Comparison of ENCODE assay signal across 11 cellular contexts in genomic region chr5:126947146-126948010, GRCh38.
DNase-seq lines count a peak whose midpoint lies in the region; ATAC-seq and TF ChIP-seq lines count a peak whose summit lies in the region.
"Had no signal": no experiment of that assay in that cellular context is flagged by ENCODE, and none has a peak within 500 bp of the region (broad histone marks: within the 10 kb centered on the region; RNA-seq: fewer than 3 reads in every experiment).

No MANE protein-coding gene starts in this region.

- ATAC-seq in natural killer cell: peak; percentile 44 to 71 (median 58)
- ATAC-seq in natural killer cell treated with Interleukin-12 subunit alpha and Interleukin-12 subunit beta and Interleukin-15 and Interleukin-18, amount 100 ng/mL, for 72 hours: no peak
- ATAC-seq in GM21825 (IDR thresholded peaks at IDR 0.05; ENCODE audit: unreplicated experiment): peak; percentile 97
- ATAC-seq in HG03457 (IDR thresholded peaks at IDR 0.05; ENCODE audit: unreplicated experiment): peak; percentile 86
- ATAC-seq in stimulated activated memory B cell treated with anti-CD40 and anti-IgM and Interleukin-4, amounts not matched to agents 10 μg/mL and 1 μg/mL and 100 μg/mL, for 72 hours: peak; percentile 61
- ATAC-seq: HCT116 had no signal

- intact Hi-C loops in natural killer cell (cut with micrococcal nuclease): no loop called here

- H3K27ac Mint-ChIP-seq in natural killer cell (no peak overlapping the region), osteocyte (ENCODE audit: unreplicated experiment) (no peak overlapping the region)
- H3K27ac Mint-ChIP-seq in natural killer cell treated with Interleukin-12 subunit alpha and Interleukin-12 subunit beta and Interleukin-15 and Interleukin-18, amount 100 ng/mL, for 72 hours: no peak overlapping the region
- no peak overlapping the region for H3K27ac Mint-ChIP-seq in stimulated activated memory B cell treated with anti-CD40 and anti-IgM and Interleukin-4, amounts not matched to agents 10 μg/mL and 1 μg/mL and 100 μg/mL, for 72 hours

- H3K27me3 Mint-ChIP-seq in natural killer cell (ENCODE audit: low read depth in 2 of 2): no peaks in the 10 kb centered on the region
- H3K27me3 Mint-ChIP-seq in natural killer cell treated with Interleukin-12 subunit alpha and Interleukin-12 subunit beta and Interleukin-15 and Interleukin-18, amount 100 ng/mL, for 72 hours: no peaks in the 10 kb centered on the region
- no peaks in the 10 kb centered on the region for H3K27me3 Mint-ChIP-seq in stimulated activated memory B cell treated with anti-CD40 and anti-IgM and Interleukin-4, amounts not matched to agents 10 μg/mL and 1 μg/mL and 100 μg/mL, for 72 hours
- no peaks in the 10 kb centered on the region for H3K27me3 Mint-ChIP-seq in osteocyte (ENCODE audit: unreplicated experiment)

- H3K36me3 Mint-ChIP-seq in natural killer cell (no peaks in the 10 kb centered on the region), osteocyte (ENCODE audit: unreplicated experiment) (peaks cover 6% of the 10 kb centered on the region)
- no peaks in the 10 kb centered on the region for H3K36me3 Mint-ChIP-seq in natural killer cell treated with Interleukin-12 subunit alpha and Interleukin-12 subunit beta and Interleukin-15 and Interleukin-18, amount 100 ng/mL, for 72 hours
- H3K36me3 Mint-ChIP-seq in stimulated activated memory B cell treated with anti-CD40 and anti-IgM and Interleukin-4, amounts not matched to agents 10 μg/mL and 1 μg/mL and 100 μg/mL, for 72 hours: peaks cover 18% of the 10 kb centered on the region

- no peaks in the 10 kb centered on the region for H3K9me3 Mint-ChIP-seq in natural killer cell
- H3K9me3 Mint-ChIP-seq in natural killer cell treated with Interleukin-12 subunit alpha and Interleukin-12 subunit beta and Interleukin-15 and Interleukin-18, amount 100 ng/mL, for 72 hours: no peaks in the 10 kb centered on the region
- H3K9me3 Mint-ChIP-seq in stimulated activated memory B cell treated with anti-CD40 and anti-IgM and Interleukin-4, amounts not matched to agents 10 μg/mL and 1 μg/mL and 100 μg/mL, for 72 hours: no peaks in the 10 kb centered on the region
- no peaks in the 10 kb centered on the region for H3K9me3 Mint-ChIP-seq in osteocyte (ENCODE audit: unreplicated experiment)

- H3K4me3 Mint-ChIP-seq in natural killer cell: no peak overlapping the region
- no peak overlapping the region for H3K4me3 Mint-ChIP-seq in natural killer cell treated with Interleukin-12 subunit alpha and Interleukin-12 subunit beta and Interleukin-15 and Interleukin-18, amount 100 ng/mL, for 72 hours
- no peak overlapping the region for H3K4me3 Mint-ChIP-seq in stimulated activated memory B cell treated with anti-CD40 and anti-IgM and Interleukin-4, amounts not matched to agents 10 μg/mL and 1 μg/mL and 100 μg/mL, for 72 hours
- H3K4me3 Mint-ChIP-seq in osteocyte (ENCODE audit: unreplicated experiment): no peak overlapping the region

- TF ChIP-seq CTCF in natural killer cell (IDR thresholded peaks at IDR 0.05): no peak
- TF ChIP-seq CTCF in osteocyte (IDR thresholded peaks at IDR 0.05): no peak

- H3K4me1 Mint-ChIP-seq in natural killer cell (no peaks in the 10 kb centered on the region), osteocyte (ENCODE audit: unreplicated experiment) (peaks cover 8% of the 10 kb centered on the region)
- peaks cover 0 to 22% of the 10 kb centered on the region in 2 donors for H3K4me1 Mint-ChIP-seq in natural killer cell treated with Interleukin-12 subunit alpha and Interleukin-12 subunit beta and Interleukin-15 and Interleukin-18, amount 100 ng/mL, for 72 hours (ENCODE audit: low read depth in 2 of 2)
- peaks cover 20% of the 10 kb centered on the region for H3K4me1 Mint-ChIP-seq in stimulated activated memory B cell treated with anti-CD40 and anti-IgM and Interleukin-4, amounts not matched to agents 10 μg/mL and 1 μg/mL and 100 μg/mL, for 72 hours

- DNase-seq in natural killer cell (no peak), osteocyte (ENCODE audit: extremely low spot score, unreplicated experiment) (no peak), OCI-M2 (lab: John Stamatoyannopoulos, UW; ENCODE audit: unreplicated experiment) (no peak), NCI-H524 treated with DMSO at 0.1 percent for 48 hours (lab: John Stamatoyannopoulos, UW) (no peak)
- DNase-seq in natural killer cell treated with Interleukin-12 subunit alpha and Interleukin-12 subunit beta and Interleukin-15 and Interleukin-18, amount 100 ng/mL, for 72 hours (ENCODE audit: low spot score): no peak
- DNase-seq: adrenal gland, uterus had no signal

Comparison
In these comparisons a context has a peak if more than half of its experiments do, and no peak if none do; other contexts are left out.
1. ATAC-seq: peak in natural killer cell (3 of 3), GM21825 (single experiment), HG03457 (single experiment) and stimulated activated memory B cell treated with anti-CD40 and anti-IgM and Interleukin-4, amounts not matched to agents 10 μg/mL and 1 μg/mL and 100 μg/mL, for 72 hours (single experiment); none in natural killer cell treated with Interleukin-12 subunit alpha and Interleukin-12 subunit beta and Interleukin-15 and Interleukin-18, amount 100 ng/mL, for 72 hours (0 of 2).